Comparison of ENCODE assay signal across 19 cellular contexts in genomic region chr11:15213471-15214231, GRCh38.
"Had no signal": no experiment of that assay in that cellular context is flagged by ENCODE, and none has a peak within 500 bp of the region (broad histone marks: within the 10 kb centered on the region; RNA-seq: fewer than 3 reads in every experiment).

No MANE protein-coding gene starts in this region.

- DNase-seq: activated CD4-positive, alpha-beta T cell treated with anti-CD3 and anti-CD28 coated beads for 4 hours; activated CD8-positive, alpha-beta memory T cell treated with anti-CD3 and anti-CD28 coated beads, Interleukin-2, amount 50 U/mL, for 4 hours; activated CD8-positive, alpha-beta T cell treated with anti-CD3 and anti-CD28 coated beads, Interleukin-2, amount 10 ng/mL, durations not matched to agents 7 days and 5 days; activated effector memory CD4-positive, alpha-beta T cell treated with anti-CD3 and anti-CD28 coated beads, Interleukin-2, amount 50 U/mL, for 16 hours; activated T-cell treated with anti-CD3 and anti-CD28 coated beads, Interleukin-2, amount 50 U/mL, for 48 hours; adrenal gland; caudate nucleus; head of caudate nucleus; immature natural killer cell; midbrain; naive B cell; posterior cingulate gyrus; stimulated activated CD4-positive, alpha-beta T cell treated with anti-CD3 and anti-CD28 coated beads, Interleukin-15, amount 100 ng/mL, for 24 hours; stimulated activated CD4-positive, alpha-beta T cell treated with anti-CD3 and anti-CD28 coated beads, Interleukin-4, amount 100 ng/mL, for 1 hour; stimulated activated naive B cell treated with anti-CD40 and anti-IgM and Interleukin-4, amounts not matched to agents 10 μg/mL and 1 μg/mL and 100 μg/mL, for 72 hours; thyroid gland had no signal

- H3K9me3 ChIP-seq: adrenal gland, thyroid gland had no signal

- H3K9me3 Mint-ChIP-seq: activated naive CD4-positive, alpha-beta T cell treated with anti-CD3 and anti-CD28 coated beads, Interleukin-2, amount 50 U/mL, for 24 hours; immature natural killer cell; naive B cell; stimulated activated naive B cell treated with anti-CD40 and anti-IgM and Interleukin-4, amounts not matched to agents 10 μg/mL and 1 μg/mL and 100 μg/mL, for 72 hours; WTC11 had no signal

- H3K4me3 Mint-ChIP-seq: activated CD8-positive, alpha-beta T cell treated with anti-CD3 and anti-CD28 coated beads, Interleukin-2, amount 10 ng/mL, durations not matched to agents 7 days and 5 days; activated naive CD4-positive, alpha-beta T cell treated with anti-CD3 and anti-CD28 coated beads, Interleukin-2, amount 50 U/mL, for 24 hours; immature natural killer cell; naive B cell; stimulated activated naive B cell treated with anti-CD40 and anti-IgM and Interleukin-4, amounts not matched to agents 10 μg/mL and 1 μg/mL and 100 μg/mL, for 72 hours; WTC11 had no signal

- H3K36me3 Mint-ChIP-seq: activated naive CD4-positive, alpha-beta T cell treated with anti-CD3 and anti-CD28 coated beads, Interleukin-2, amount 50 U/mL, for 24 hours; immature natural killer cell; naive B cell; stimulated activated naive B cell treated with anti-CD40 and anti-IgM and Interleukin-4, amounts not matched to agents 10 μg/mL and 1 μg/mL and 100 μg/mL, for 72 hours; WTC11 had no signal

- H3K27me3 Mint-ChIP-seq: activated naive CD4-positive, alpha-beta T cell treated with anti-CD3 and anti-CD28 coated beads, Interleukin-2, amount 50 U/mL, for 24 hours had no signal

- H3K27ac ChIP-seq: adrenal gland, thyroid gland had no signal

- H3K36me3 ChIP-seq: adrenal gland, thyroid gland had no signal

- H3K4me3 ChIP-seq: adrenal gland, lung, thyroid gland had no signal

- H3K27me3 ChIP-seq: adrenal gland, thyroid gland had no signal

- H3K4me1 ChIP-seq: adrenal gland, thyroid gland had no signal

- H3K4me1 Mint-ChIP-seq: activated naive CD4-positive, alpha-beta T cell treated with anti-CD3 and anti-CD28 coated beads, Interleukin-2, amount 50 U/mL, for 24 hours; immature natural killer cell; naive B cell; stimulated activated naive B cell treated with anti-CD40 and anti-IgM and Interleukin-4, amounts not matched to agents 10 μg/mL and 1 μg/mL and 100 μg/mL, for 72 hours had no signal

- H3K27ac Mint-ChIP-seq: activated CD8-positive, alpha-beta T cell treated with anti-CD3 and anti-CD28 coated beads, Interleukin-2, amount 10 ng/mL, durations not matched to agents 7 days and 5 days; activated naive CD4-positive, alpha-beta T cell treated with anti-CD3 and anti-CD28 coated beads, Interleukin-2, amount 50 U/mL, for 24 hours; immature natural killer cell; naive B cell; stimulated activated naive B cell treated with anti-CD40 and anti-IgM and Interleukin-4, amounts not matched to agents 10 μg/mL and 1 μg/mL and 100 μg/mL, for 72 hours; WTC11 had no signal

- ATAC-seq: activated CD8-positive, alpha-beta T cell treated with anti-CD3 and anti-CD28 coated beads, Interleukin-2, amount 10 ng/mL, durations not matched to agents 7 days and 5 days; stimulated activated naive B cell treated with anti-CD40 and anti-IgM and Interleukin-4, amounts not matched to agents 10 μg/mL and 1 μg/mL and 100 μg/mL, for 72 hours; WTC11 had no signal
